ENCODE assay signal across 1 cellular context in the genomic region with DNA sequence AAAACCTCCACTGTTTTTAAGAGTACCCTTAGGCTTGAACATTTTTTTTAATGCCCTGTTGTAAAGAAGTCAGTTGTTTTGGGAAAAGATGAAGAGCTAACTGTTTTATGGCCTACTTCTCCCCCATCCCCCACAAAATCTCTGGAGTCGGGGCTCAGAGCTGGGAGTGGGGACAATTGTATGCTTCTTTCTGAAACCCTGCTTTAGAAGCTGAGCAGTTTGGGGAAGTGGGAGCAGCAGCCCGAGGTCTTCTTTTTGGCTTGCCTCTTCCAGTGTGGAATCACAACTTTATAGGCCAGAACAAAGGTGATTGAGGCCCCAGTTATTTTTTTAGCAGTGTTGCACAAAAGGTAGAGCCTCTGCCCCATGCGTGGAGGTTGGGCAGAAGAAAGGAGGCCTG.
TF ChIP-seq lines count a peak whose summit lies in the region.

No MANE protein-coding gene starts in this region.

TF ChIP-seq in HepG2, 621 proteins besides CTCF, POLR2A, EP300 and RAD21 (continued from another document):
- TF ChIP-seq, protein P1, sequence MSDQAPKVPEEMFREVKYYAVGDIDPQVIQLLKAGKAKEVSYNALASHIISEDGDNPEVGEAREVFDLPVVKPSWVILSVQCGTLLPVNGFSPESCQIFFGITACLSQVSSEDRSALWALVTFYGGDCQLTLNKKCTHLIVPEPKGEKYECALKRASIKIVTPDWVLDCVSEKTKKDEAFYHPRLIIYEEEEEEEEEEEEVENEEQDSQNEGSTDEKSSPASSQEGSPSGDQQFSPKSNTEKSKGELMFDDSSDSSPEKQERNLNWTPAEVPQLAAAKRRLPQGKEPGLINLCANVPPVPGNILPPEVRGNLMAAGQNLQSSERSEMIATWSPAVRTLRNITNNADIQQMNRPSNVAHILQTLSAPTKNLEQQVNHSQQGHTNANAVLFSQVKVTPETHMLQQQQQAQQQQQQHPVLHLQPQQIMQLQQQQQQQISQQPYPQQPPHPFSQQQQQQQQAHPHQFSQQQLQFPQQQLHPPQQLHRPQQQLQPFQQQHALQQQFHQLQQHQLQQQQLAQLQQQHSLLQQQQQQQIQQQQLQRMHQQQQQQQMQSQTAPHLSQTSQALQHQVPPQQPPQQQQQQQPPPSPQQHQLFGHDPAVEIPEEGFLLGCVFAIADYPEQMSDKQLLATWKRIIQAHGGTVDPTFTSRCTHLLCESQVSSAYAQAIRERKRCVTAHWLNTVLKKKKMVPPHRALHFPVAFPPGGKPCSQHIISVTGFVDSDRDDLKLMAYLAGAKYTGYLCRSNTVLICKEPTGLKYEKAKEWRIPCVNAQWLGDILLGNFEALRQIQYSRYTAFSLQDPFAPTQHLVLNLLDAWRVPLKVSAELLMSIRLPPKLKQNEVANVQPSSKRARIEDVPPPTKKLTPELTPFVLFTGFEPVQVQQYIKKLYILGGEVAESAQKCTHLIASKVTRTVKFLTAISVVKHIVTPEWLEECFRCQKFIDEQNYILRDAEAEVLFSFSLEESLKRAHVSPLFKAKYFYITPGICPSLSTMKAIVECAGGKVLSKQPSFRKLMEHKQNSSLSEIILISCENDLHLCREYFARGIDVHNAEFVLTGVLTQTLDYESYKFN (CRISPR knock-in tag; conservative IDR thresholded peaks at IDR 0.05): 0 out of 2 replicates have a peak, but pooled peaks have one; percentile 3
